ENCODE assay signal across 1 cellular context in genomic region chr21:29299906-29300546, GRCh38.
TF ChIP-seq lines count a peak whose summit lies in the region.

No MANE protein-coding gene starts in this region.

TF ChIP-seq in endothelial cell of umbilical vein, 7 proteins besides CTCF, POLR2A, EP300 and RAD21:
- TF ChIP-seq MAX (IDR thresholded peaks at IDR 0.05; ENCODE audit: insufficient read depth, insufficient read length) (no peak), JUN (IDR thresholded peaks at IDR 0.05; ENCODE audit: borderline replicate concordance, insufficient read depth, insufficient read length, low read depth) (no peak), GATA2 (IDR thresholded peaks at IDR 0.05; ENCODE audit: insufficient read depth, insufficient read length, low read depth, low read length) (no peak), MYC (IDR thresholded peaks at IDR 0.05; ENCODE audit: low read depth, low read length) (no peak), FOS (IDR thresholded peaks at IDR 0.05; ENCODE audit: borderline replicate concordance, insufficient read depth, low read length) (peak; percentile 47), EZH2 (IDR thresholded peaks at IDR 0.05; ENCODE audit: borderline replicate concordance, low read depth, low read length, severe bottlenecking) (no peak), POLR2AphosphoS5 (IDR thresholded peaks at IDR 0.05; ENCODE audit: insufficient read depth, low read depth, low read length) (no peak)
TF ChIP-seq in endothelial cell of umbilical vein: peak in this region for 1.
